In genomic region chr15:49145651-49146609, GRCh38 we compare ENCODE assay signal across 7 cellular contexts. TPM values are rescaled to one million over a fixed set of nuclear protein-coding genes. Genes with fewer than 3 reads are reported as not detected.
DNase-seq lines count a peak whose midpoint lies in the region; ATAC-seq, FAIRE-seq and TF ChIP-seq lines count a peak whose summit lies in the region.

No MANE protein-coding gene starts in this region.

- H3K4me2 ChIP-seq in H9 (ENCODE audit: insufficient read depth, insufficient read length, low read length) = no peak overlapping the region

- H3K14ac ChIP-seq in H9 (ENCODE audit: insufficient read depth, low read length) = no peak overlapping the region

- H3K4me3 ChIP-seq in colonic mucosa = no peak overlapping the region

- peak overlapping the region in 1 of 3 experiments; percentile 97; a peak in 1 of 7 replicates for H3K27ac Mint-ChIP-seq in H9

- no peak overlapping the region for H3K4ac ChIP-seq in H9 (ENCODE audit: low read depth, low read length)

- no peak overlapping the region for H4K8ac ChIP-seq in H9 (replicated peaks; ENCODE audit: insufficient read length, low read depth, low read length)

- H3K4me1 Mint-ChIP-seq in H9 = peaks cover 16 to 19% of the 10 kb centered on the region in 2 experiments

- H3K56ac ChIP-seq in H9 (ENCODE audit: insufficient read length, low read depth, low read length) = no peak overlapping the region

- no peak overlapping the region for H3K4me3 Mint-ChIP-seq in H9

- no peak overlapping the region for H2BK5ac ChIP-seq in H9 (ENCODE audit: insufficient read length, low read length)

- no peaks in the 10 kb centered on the region for H3K9me3 Mint-ChIP-seq in H9

- no peaks in the 10 kb centered on the region for H3K79me1 ChIP-seq in H9 (ENCODE audit: insufficient read depth, low read depth, low read length, poor library complexity, severe bottlenecking)

- H3K9me3 ChIP-seq in H9 (ENCODE audit: control insufficient read depth, low read depth, low read length) (no peaks in the 10 kb centered on the region), colonic mucosa (no peaks in the 10 kb centered on the region)

- no peak overlapping the region for H3K18ac ChIP-seq in H9 (ENCODE audit: insufficient read length, low read depth, low read length)

- no peak overlapping the region for H4K91ac ChIP-seq in H9 (ENCODE audit: insufficient read length, low read depth, low read length)

- no peaks in the 10 kb centered on the region for H3K27me3 Mint-ChIP-seq in H9 (ENCODE audit: low read depth)

- H3K27me3 ChIP-seq in H9 (ENCODE audit: insufficient read depth, low read length) (no peaks in the 10 kb centered on the region), colonic mucosa (no peaks in the 10 kb centered on the region)

- no peaks in the 10 kb centered on the region for H4K20me1 ChIP-seq in H9 (ENCODE audit: control insufficient read depth, insufficient read depth, insufficient read length)

- DNase-seq in D721Med (ENCODE audit: insufficient read length, low spot score) (no peak), H9 (no peak), RPMI7951 (ENCODE audit: low read depth) (peak; percentile 58), colonic mucosa (peak; percentile 52), lung microvascular endothelial cell (ENCODE audit: low read depth in 2 of 2) (peak; percentile 78 to 81), GM12892 (ENCODE audit: insufficient read length) (no peak)

- H3K27ac ChIP-seq in H9 (ENCODE audit: insufficient read length, low read depth, low read length) = no peak overlapping the region
- H3K27ac ChIP-seq in colonic mucosa = no peak overlapping the region

- no peak overlapping the region for H4K5ac ChIP-seq in H9 (ENCODE audit: insufficient read length, low read depth, low read length)

- ATAC-seq in GM21786 (IDR thresholded peaks at IDR 0.05; ENCODE audit: unreplicated experiment) = no peak

- H3K23me2 ChIP-seq in H9 (ENCODE audit: insufficient read length, low read depth, low read length, poor library complexity, severe bottlenecking) = no peaks in the 10 kb centered on the region

- no peak overlapping the region for H2AFZ ChIP-seq in H9 (ENCODE audit: low read length)

- no peak overlapping the region for H3T11ph ChIP-seq in H9 (ENCODE audit: low read length)

- H3K23ac ChIP-seq in H9 (ENCODE audit: insufficient read length, low read depth, low read length) = no peak overlapping the region

- no peak overlapping the region for H2BK120ac ChIP-seq in H9 (ENCODE audit: low read depth, low read length, poor library complexity, severe bottlenecking)

- TF ChIP-seq POLR2A in GM12892 (IDR thresholded peaks at IDR 0.05; ENCODE audit: low read depth, low read length) = no peak

- TF ChIP-seq CTCF in D721Med (IDR thresholded peaks at IDR 0.05; ENCODE audit: insufficient read depth, missing control alignments) (peak; percentile 71), H9 (conservative IDR thresholded peaks at IDR 0.05) (peak; percentile 82), colonic mucosa (IDR thresholded peaks at IDR 0.05) (peak; percentile 66)

- no peak overlapping the region for H2BK20ac ChIP-seq in H9 (ENCODE audit: low read depth, low read length, poor library complexity, severe bottlenecking)

- WGBS in H9 (ENCODE audit: extremely low coverage, insufficient read length, low lambda C conversion rate) = no CpG with 5 or more reads among the region's 3 CpGs

- H3K4me1 ChIP-seq in H9 (ENCODE audit: insufficient read depth, low read length) (no peaks in the 10 kb centered on the region; the same call in 1 of the 2 replicates), colonic mucosa (no peaks in the 10 kb centered on the region)

- no peak overlapping the region for H2AK5ac ChIP-seq in H9 (ENCODE audit: insufficient read length, low read length)

- FAIRE-seq in D721Med (lab: Jason Lieb, UNC) (no peak), GM12892 (lab: Jason Lieb, UNC) (no peak)

- H3K9ac ChIP-seq in H9 (ENCODE audit: extremely low read depth, insufficient read length, low read length) = no peak overlapping the region
- no peak overlapping the region for H3K9ac ChIP-seq in colonic mucosa (ENCODE audit: low read depth in 2 of 2, low read length in 2 of 2)

- peaks cover 14% of the 10 kb centered on the region; the same call in 1 of the 2 replicates for H3K79me2 ChIP-seq in H9 (ENCODE audit: insufficient read depth, low read length)

- intact Hi-C loops in colonic mucosa (cut with DNase I) = loop anchor here (10.0 kb wide), 1 partner anchor 281 kb away; no protein-coding TSS in a partner anchor

- peaks cover 16 to 37% (median 37%) of the 10 kb centered on the region in 3 experiments; a peak in 6 of 7 replicates for H3K36me3 Mint-ChIP-seq in H9 (ENCODE audit: insufficient read depth in 1 of 3, low read depth in 3 of 3)

- no peak overlapping the region for H2BK12ac ChIP-seq in H9 (ENCODE audit: insufficient read length, low read depth, low read length)

- peaks cover 7% of the 10 kb centered on the region for H3K36me3 ChIP-seq in colonic mucosa

- H2BK15ac ChIP-seq in H9 (ENCODE audit: low read depth, low read length) = no peak overlapping the region

RNA-seq across cellular contexts. Expression of gene COPS2, which starts 9.5 kb away (rescaled TPM):
- total RNA-seq in H9 (2021) = 88.3 and 89.5 TPM in 2 replicates
- total RNA-seq in RPMI7951 (2014; rRNA removed; shearing (Covaris generic)) = 70.1 and 86.5 TPM in 2 replicates
- total RNA-seq in colonic mucosa = 10 to 100 TPM; 47.7 to 69.6 TPM
- 30.0 and 47.5 TPM in 2 replicates for total RNA-seq in lung microvascular endothelial cell
- polyA plus RNA-seq in GM12892 (2012; ENCODE audit: missing spikeins) = 66.4 TPM

RNA-seq across cellular contexts. Expression of gene GALK2, which starts 24.1 kb away (rescaled TPM):
- total RNA-seq in H9 (2021) = 12.4 and 13.7 TPM in 2 replicates
- 90.8 and 107 TPM in 2 replicates for total RNA-seq in RPMI7951 (2014; rRNA removed; shearing (Covaris generic))
- total RNA-seq in colonic mucosa = 10 to 100 TPM; 39.7 to 48.3 TPM
- 32.5 and 41.3 TPM in 2 replicates for total RNA-seq in lung microvascular endothelial cell
- 16.6 TPM for polyA plus RNA-seq in GM12892 (2012; ENCODE audit: missing spikeins)

Comparison
In these comparisons a context has a peak if more than half of its experiments do, and no peak if none do; other contexts are left out.
1. DNase-seq: peak in RPMI7951 (single experiment), colonic mucosa (single experiment) and lung microvascular endothelial cell (2 of 2); none in D721Med (single experiment), H9 (single experiment) and GM12892 (single experiment).
2. Peak in every context shown above with its lines, with median percentiles within 50 percentile points of each other: CTCF ChIP-seq.